In the genomic region with DNA sequence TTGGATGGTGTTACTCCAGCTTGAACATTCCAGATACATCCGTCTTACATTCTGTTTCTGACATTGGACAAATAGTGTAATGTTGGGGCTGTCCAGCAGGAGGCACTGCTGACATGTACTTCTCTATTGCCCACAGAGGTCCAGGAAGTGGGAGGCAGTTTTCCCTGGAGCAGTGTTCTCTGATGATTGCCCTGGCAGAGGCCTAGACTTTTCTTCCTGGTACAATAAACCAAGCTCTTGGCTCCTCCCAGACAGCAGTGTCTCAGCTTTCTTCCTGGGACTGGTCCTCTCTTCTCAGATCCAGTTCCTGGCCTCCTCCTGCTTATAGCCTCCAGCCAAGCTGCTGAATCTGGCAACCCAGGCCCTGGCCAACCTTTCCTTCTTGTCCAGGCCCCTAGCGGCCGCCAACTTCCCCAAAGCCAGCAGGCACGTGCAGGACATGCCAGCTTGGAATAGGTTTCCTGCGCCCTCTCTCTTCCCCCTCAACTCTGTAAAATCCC, we compare ENCODE assay signal across 8 cellular contexts. TPM values are rescaled to one million over a fixed set of nuclear protein-coding genes. Genes with fewer than 3 reads are reported as not detected.
DNase-seq lines count a peak whose midpoint lies in the region; ATAC-seq and TF ChIP-seq lines count a peak whose summit lies in the region.

No MANE protein-coding gene starts in this region.

- H3K27ac Mint-ChIP-seq in WTC11 (no peak overlapping the region), chondrocyte (ENCODE audit: unreplicated experiment) (no peak overlapping the region)

- H3K4me1 Mint-ChIP-seq in WTC11 (0 out of 2 replicates have a peak, but pooled peaks cover 2% of the 10 kb centered on the region), chondrocyte (ENCODE audit: low read depth) (peaks cover 7% of the 10 kb centered on the region)

- H3K27me3 Mint-ChIP-seq in WTC11 (ENCODE audit: low read depth) = no peaks in the 10 kb centered on the region
- no peaks in the 10 kb centered on the region for H3K27me3 Mint-ChIP-seq in chondrocyte (ENCODE audit: low read depth)

- H3K4me3 Mint-ChIP-seq in WTC11 (no peak overlapping the region), chondrocyte (ENCODE audit: unreplicated experiment) (no peak overlapping the region)

- POLR2A ChIA-PET in WTC11 (lab: Charles Lee) = interaction anchor here (0.7 to 1.0 kb wide), 2 partner anchors 52 to 185 kb away, joined by 3 read pairs; no protein-coding TSS in a partner anchor

- CTCF ChIA-PET in WTC11 (lab: Charles Lee) = interaction anchor here (0.6 to 6.0 kb wide), 58 partner anchors 12 to 556 kb away, joined by 3 to 465 read pairs (median 5); partner anchors contain the start of genes GRHL3, IFNLR1 and NIPAL3

- H3K9me3 Mint-ChIP-seq in WTC11 (no peaks in the 10 kb centered on the region), chondrocyte (ENCODE audit: low read depth) (no peaks in the 10 kb centered on the region)

- TF ChIP-seq CTCF in WTC11 (IDR thresholded peaks at IDR 0.05) (peak; percentile 79), chondrocyte (IDR thresholded peaks at IDR 0.05) (peak; percentile 94)

- DNase-seq in activated CD4-positive, alpha-beta T cell treated with anti-CD3 and anti-CD28 coated beads for 24 hours (ENCODE audit: low read depth in 2 of 2) = peak; percentile 47 to 59
- no peak for DNase-seq in activated CD4-positive, alpha-beta T cell treated with anti-CD3 and anti-CD28 coated beads for 1 hour
- peak; percentile 66 for DNase-seq in NCI-H2081 treated with DMSO at 0.1 percent for 48 hours (lab: John Stamatoyannopoulos, UW)
- peak; percentile 90 for DNase-seq in WTC11 (ENCODE audit: low spot score)
- no peak for DNase-seq in chondrocyte (ENCODE audit: low spot score)
- DNase-seq in kidney tubule cell (ENCODE audit: low spot score) = peak; percentile 95
- peak; percentile 71 to 73 for DNase-seq in stimulated activated CD4-positive, alpha-beta T cell treated with anti-CD3 and anti-CD28 coated beads, Interleukin-2, amount 100 ng/mL, for 24 hours

- ATAC-seq in WTC11 (peak; percentile 75), HG03469 (IDR thresholded peaks at IDR 0.05; ENCODE audit: unreplicated experiment) (no peak)

- H3K36me3 Mint-ChIP-seq in WTC11 (no peaks in the 10 kb centered on the region), chondrocyte (ENCODE audit: low read depth) (no peaks in the 10 kb centered on the region)

TF ChIP-seq in WTC11, 78 proteins besides CTCF, POLR2A, EP300 and RAD21:
- TF ChIP-seq SMAD3 (CRISPR knock-in tag; IDR thresholded peaks at IDR 0.05; ENCODE audit: borderline replicate concordance) = no peak
- TF ChIP-seq, protein P1, sequence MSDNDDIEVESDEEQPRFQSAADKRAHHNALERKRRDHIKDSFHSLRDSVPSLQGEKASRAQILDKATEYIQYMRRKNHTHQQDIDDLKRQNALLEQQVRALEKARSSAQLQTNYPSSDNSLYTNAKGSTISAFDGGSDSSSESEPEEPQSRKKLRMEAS (CRISPR knock-in tag; IDR thresholded peaks at IDR 0.05) = peak; percentile 60; the same call in 1 of the 2 replicates
- no peak for TF ChIP-seq FOXJ3 (CRISPR knock-in tag; IDR thresholded peaks at IDR 0.05; ENCODE audit: borderline replicate concordance)
- TF ChIP-seq MYBL2 (CRISPR knock-in tag; IDR thresholded peaks at IDR 0.05) = no peak
- TF ChIP-seq RELA (CRISPR knock-in tag; IDR thresholded peaks at IDR 0.05; ENCODE audit: borderline replicate concordance) = no peak
- peak; percentile 23; the same call in 1 of the 2 replicates for TF ChIP-seq SP1 (CRISPR knock-in tag; conservative IDR thresholded peaks at IDR 0.05)
- peak; percentile 97 for TF ChIP-seq ZNF121 (CRISPR knock-in tag; IDR thresholded peaks at IDR 0.05)
- no peak for TF ChIP-seq ZNF423 (CRISPR knock-in tag; IDR thresholded peaks at IDR 0.05)
- TF ChIP-seq ATF1 (CRISPR knock-in tag; IDR thresholded peaks at IDR 0.05) = no peak
- TF ChIP-seq E2F4 (CRISPR knock-in tag; IDR thresholded peaks at IDR 0.05; ENCODE audit: borderline replicate concordance, low read depth) = no peak
- TF ChIP-seq, protein P2, sequence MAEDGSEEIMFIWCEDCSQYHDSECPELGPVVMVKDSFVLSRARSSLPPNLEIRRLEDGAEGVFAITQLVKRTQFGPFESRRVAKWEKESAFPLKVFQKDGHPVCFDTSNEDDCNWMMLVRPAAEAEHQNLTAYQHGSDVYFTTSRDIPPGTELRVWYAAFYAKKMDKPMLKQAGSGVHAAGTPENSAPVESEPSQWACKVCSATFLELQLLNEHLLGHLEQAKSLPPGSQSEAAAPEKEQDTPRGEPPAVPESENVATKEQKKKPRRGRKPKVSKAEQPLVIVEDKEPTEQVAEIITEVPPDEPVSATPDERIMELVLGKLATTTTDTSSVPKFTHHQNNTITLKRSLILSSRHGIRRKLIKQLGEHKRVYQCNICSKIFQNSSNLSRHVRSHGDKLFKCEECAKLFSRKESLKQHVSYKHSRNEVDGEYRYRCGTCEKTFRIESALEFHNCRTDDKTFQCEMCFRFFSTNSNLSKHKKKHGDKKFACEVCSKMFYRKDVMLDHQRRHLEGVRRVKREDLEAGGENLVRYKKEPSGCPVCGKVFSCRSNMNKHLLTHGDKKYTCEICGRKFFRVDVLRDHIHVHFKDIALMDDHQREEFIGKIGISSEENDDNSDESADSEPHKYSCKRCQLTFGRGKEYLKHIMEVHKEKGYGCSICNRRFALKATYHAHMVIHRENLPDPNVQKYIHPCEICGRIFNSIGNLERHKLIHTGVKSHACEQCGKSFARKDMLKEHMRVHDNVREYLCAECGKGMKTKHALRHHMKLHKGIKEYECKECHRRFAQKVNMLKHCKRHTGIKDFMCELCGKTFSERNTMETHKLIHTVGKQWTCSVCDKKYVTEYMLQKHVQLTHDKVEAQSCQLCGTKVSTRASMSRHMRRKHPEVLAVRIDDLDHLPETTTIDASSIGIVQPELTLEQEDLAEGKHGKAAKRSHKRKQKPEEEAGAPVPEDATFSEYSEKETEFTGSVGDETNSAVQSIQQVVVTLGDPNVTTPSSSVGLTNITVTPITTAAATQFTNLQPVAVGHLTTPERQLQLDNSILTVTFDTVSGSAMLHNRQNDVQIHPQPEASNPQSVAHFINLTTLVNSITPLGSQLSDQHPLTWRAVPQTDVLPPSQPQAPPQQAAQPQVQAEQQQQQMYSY (CRISPR knock-in tag; IDR thresholded peaks at IDR 0.05) = no peak
- TF ChIP-seq GTF2I (CRISPR knock-in tag; conservative IDR thresholded peaks at IDR 0.05) = peak; percentile 66; the same call in 1 of the 2 replicates
- TF ChIP-seq ETV6 (CRISPR knock-in tag; IDR thresholded peaks at IDR 0.05) = 0 out of 2 replicates have a peak, but pooled peaks have one; percentile 46
- TF ChIP-seq, protein P3, sequence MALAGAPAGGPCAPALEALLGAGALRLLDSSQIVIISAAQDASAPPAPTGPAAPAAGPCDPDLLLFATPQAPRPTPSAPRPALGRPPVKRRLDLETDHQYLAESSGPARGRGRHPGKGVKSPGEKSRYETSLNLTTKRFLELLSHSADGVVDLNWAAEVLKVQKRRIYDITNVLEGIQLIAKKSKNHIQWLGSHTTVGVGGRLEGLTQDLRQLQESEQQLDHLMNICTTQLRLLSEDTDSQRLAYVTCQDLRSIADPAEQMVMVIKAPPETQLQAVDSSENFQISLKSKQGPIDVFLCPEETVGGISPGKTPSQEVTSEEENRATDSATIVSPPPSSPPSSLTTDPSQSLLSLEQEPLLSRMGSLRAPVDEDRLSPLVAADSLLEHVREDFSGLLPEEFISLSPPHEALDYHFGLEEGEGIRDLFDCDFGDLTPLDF (CRISPR knock-in tag; IDR thresholded peaks at IDR 0.05) = no peak

RNA-seq across cellular contexts. Expression of gene IFNLR1, which starts 14.9 kb away (rescaled TPM):
- total RNA-seq in WTC11 (2021) (6.6 to 7.9 TPM (median 7.7 TPM) in 3 replicates), chondrocyte (0.12 to 0.22 TPM in 2 of 3 replicates, not detected in the other)

RNA-seq across cellular contexts. Expression of gene IL22RA1, which starts 59.1 kb away (rescaled TPM):
- total RNA-seq in WTC11 (2021) (0.14 to 0.28 TPM (median 0.25 TPM) in 3 replicates), chondrocyte (not detected in 3 replicates)

Comparison
In these comparisons a context has a peak if more than half of its experiments do, and no peak if none do; other contexts are left out.
1. DNase-seq: peak in activated CD4-positive, alpha-beta T cell treated with anti-CD3 and anti-CD28 coated beads for 24 hours (2 of 2), NCI-H2081 treated with DMSO at 0.1 percent for 48 hours (single experiment), WTC11 (single experiment), kidney tubule cell (single experiment) and stimulated activated CD4-positive, alpha-beta T cell treated with anti-CD3 and anti-CD28 coated beads, Interleukin-2, amount 100 ng/mL, for 24 hours (2 of 2); none in activated CD4-positive, alpha-beta T cell treated with anti-CD3 and anti-CD28 coated beads for 1 hour (single experiment) and chondrocyte (single experiment).